17 cellular contexts compared by ENCODE assay signal in genomic region chr10:100000109-100000502, GRCh38. TPM values are rescaled to one million over a fixed set of nuclear protein-coding genes. Genes with fewer than 3 reads are reported as not detected.
DNase-seq lines count a peak whose midpoint lies in the region; ATAC-seq and TF ChIP-seq lines count a peak whose summit lies in the region.
"Had no signal": no experiment of that assay in that cellular context is flagged by ENCODE, and none has a peak within 500 bp of the region (broad histone marks: within the 10 kb centered on the region; RNA-seq: fewer than 3 reads in every experiment).

No MANE protein-coding gene starts in this region.

- peak; percentile 52 for ATAC-seq in omental fat pad (ENCODE audit: low FRiP score)
- no peak for ATAC-seq in left lobe of liver
- ATAC-seq in HG02763 (IDR thresholded peaks at IDR 0.05; ENCODE audit: unreplicated experiment) = no peak
- ATAC-seq: CD8-positive, alpha-beta T cell had no signal

- H2AFZ ChIP-seq in OCI-LY7 (ENCODE audit: low read length) = no peak overlapping the region
- H2AFZ ChIP-seq in hepatocyte = no peak overlapping the region

- no TSS peak for BruUV-seq in OCI-LY7 (replicated peaks; lab: Mats Ljungman, UMichigan)

- TF ChIP-seq POLR2A in transverse colon (IDR thresholded peaks at IDR 0.05) = no peak

- peaks cover 7% of the 10 kb centered on the region; the same call in 1 of the 2 replicates for H3K9me3 ChIP-seq in OCI-LY7 (ENCODE audit: low read length)
- H3K9me3 ChIP-seq in hepatocyte (ENCODE audit: low read depth) = no peaks in the 10 kb centered on the region
- no peaks in the 10 kb centered on the region for H3K9me3 ChIP-seq in transverse colon
- H3K9me3 ChIP-seq: Peyer's patch had no signal

- no peak overlapping the region for H3K4me3 ChIP-seq in OCI-LY7 (ENCODE audit: low read depth, low read length, poor library complexity, severe bottlenecking)
- no peak overlapping the region for H3K4me3 ChIP-seq in hepatocyte
- H3K4me3 ChIP-seq in transverse colon = no peak overlapping the region
- H3K4me3 ChIP-seq: Peyer's patch had no signal

- H3K36me3 ChIP-seq in OCI-LY7 (ENCODE audit: insufficient read depth, low read length) (peaks cover 69% of the 10 kb centered on the region), hepatocyte (replicated peaks; ENCODE audit: insufficient read depth, low read depth) (no peaks in the 10 kb centered on the region), transverse colon (no peaks in the 10 kb centered on the region)
- H3K36me3 ChIP-seq: Peyer's patch had no signal

- CTCF ChIA-PET in OCI-LY7 (lab: Charles Lee; ENCODE audit: unreplicated experiment) = no interaction called here

- in situ Hi-C loops in transverse colon (cut with MboI; ENCODE audit: low pct_ligation_motif_present in 1 of 4, low pct_unique_long_range_greater_than_20kb in 1 of 4, low sequenced_read_pairs in 3 of 4) = no loop called here

- POLR2A ChIA-PET in OCI-LY7 (lab: Charles Lee) = interaction anchor here (0.5 to 1.0 kb wide), 4 partner anchors 19 to 1357 kb away, joined by 3 to 4 read pairs (median 3); no protein-coding TSS in a partner anchor

- peaks cover 95% of the 10 kb centered on the region for H3K79me2 ChIP-seq in OCI-LY7 (ENCODE audit: insufficient read depth, low read depth, low read length)
- peaks cover 94% of the 10 kb centered on the region for H3K79me2 ChIP-seq in hepatocyte

- H3K9me2 ChIP-seq in OCI-LY7 (ENCODE audit: insufficient read depth, low read length) (no peaks in the 10 kb centered on the region), hepatocyte (replicated peaks; ENCODE audit: insufficient read depth) (no peaks in the 10 kb centered on the region)

- no peak for TF ChIP-seq CTCF in OCI-LY7 (conservative IDR thresholded peaks at IDR 0.05; ENCODE audit: low read length)
- no peak for TF ChIP-seq CTCF in hepatocyte (IDR thresholded peaks at IDR 0.05; ENCODE audit: poor library complexity)
- no peak for TF ChIP-seq CTCF in omental fat pad (IDR thresholded peaks at IDR 0.05)
- no peak for TF ChIP-seq CTCF in transverse colon (IDR thresholded peaks at IDR 0.05)

- H4K20me1 ChIP-seq in OCI-LY7 (ENCODE audit: insufficient read depth, low read length) (peaks cover 3% of the 10 kb centered on the region; the same call in 1 of the 2 replicates), hepatocyte (ENCODE audit: insufficient read depth, poor library complexity, severe bottlenecking) (peaks cover 3% of the 10 kb centered on the region)

- WGBS in hepatocyte (ENCODE audit: low lambda C conversion rate, missing lambda C conversion rate) = 74% methylated on average over 6 of the region's 6 CpGs
- WGBS in transverse colon (ENCODE audit: low coverage in 1 of 2), 2 donors = 70 to 83% methylated on average over 6 of the region's 6 CpGs

- H3K27me3 ChIP-seq in hepatocyte = no peaks in the 10 kb centered on the region
- H3K27me3 ChIP-seq in transverse colon = no peaks in the 10 kb centered on the region
- H3K27me3 ChIP-seq: Peyer's patch had no signal

- H3K4me1 ChIP-seq in OCI-LY7 (ENCODE audit: insufficient read depth, low read length, poor library complexity, severe bottlenecking) (peaks cover 48% of the 10 kb centered on the region), hepatocyte (ENCODE audit: insufficient read depth) (peaks cover 37% of the 10 kb centered on the region), transverse colon (peaks cover 3 to 40% (median 25%) of the 10 kb centered on the region in 4 donors)

- DNase-seq in OCI-LY7 (ENCODE audit: low spot score) (no peak), hepatocyte (ENCODE audit: low spot score) (no peak), omental fat pad (ENCODE audit: low spot score) (no peak), transverse colon (no peak), NCI-H1092 treated with DMSO at 0.1 percent for 48 hours (lab: John Stamatoyannopoulos, UW) (no peak), left lobe of liver (ENCODE audit: low spot score) (no peak)
- DNase-seq: CD8-positive, alpha-beta T cell; DND-41; GF-D8; GOT3; KG1; NCI-H1048; NCI-H1694; NCI-H69; Peyer's patch; Right ventricle myocardium superior had no signal

- H3K4me2 ChIP-seq in OCI-LY7 (ENCODE audit: low read length) (peak overlapping the region; percentile 3; the same call in 1 of the 2 replicates), hepatocyte (peak overlapping the region; percentile 43)

- intact Hi-C loops in OCI-LY7 (cut with micrococcal nuclease; ENCODE audit: unreplicated experiment) (no loop called here), transverse colon (cut with DNase I; ENCODE audit: low total_unique reads) (no loop called here)

- no peak for TF ChIP-seq EP300 in transverse colon (IDR thresholded peaks at IDR 0.05; ENCODE audit: low read depth)

- H3K27ac ChIP-seq in OCI-LY7 (ENCODE audit: low read depth, low read length, poor library complexity, severe bottlenecking) (no peak overlapping the region), hepatocyte (no peak overlapping the region), transverse colon (peak overlapping the region; percentile 35 to 54 (median 46))
- H3K27ac ChIP-seq: Peyer's patch had no signal

RNA-seq across cellular contexts. Expression of gene DNMBP, which starts 9.6 kb away (rescaled TPM):
- 24.2 and 27.0 TPM in 2 replicates for total RNA-seq in OCI-LY7 (2014; rRNA removed; shearing (Covaris generic))
- 36.2 and 39.6 TPM in 2 replicates for total RNA-seq in OCI-LY7 (2022)
- total RNA-seq in hepatocyte = 16.5 and 18.2 TPM in 2 replicates
- polyA plus RNA-seq in hepatocyte = 11.6 and 13.9 TPM in 2 replicates
- 10 to 100 TPM; 17.5 to 41.3 (median 29.6) TPM for total RNA-seq in omental fat pad
- 10 to 100 TPM; 38.5 to 68.5 (median 48.0) TPM for total RNA-seq in transverse colon
- 11.6 TPM for total RNA-seq in left lobe of liver

Comparison
In these comparisons a context has a peak if more than half of its experiments do, and no peak if none do; other contexts are left out.
1. H3K27ac ChIP-seq: peak in transverse colon (4 of 4); none in OCI-LY7 (single experiment) and hepatocyte (single experiment).